Comparison of ENCODE assay signal across 8 cellular contexts in genomic region chr1:225652726-225653462, GRCh38. TPM values are rescaled to one million over a fixed set of nuclear protein-coding genes. Genes with fewer than 3 reads are reported as not detected.
DNase-seq lines count a peak whose midpoint lies in the region; ATAC-seq and TF ChIP-seq lines count a peak whose summit lies in the region.

Gene ENAH (minus strand): TSS chr1:225653123. CDS start chr1:225652690, 433 bp downstream.

- ATAC-seq in GM19328 (IDR thresholded peaks at IDR 0.05; ENCODE audit: unreplicated experiment): no peak

- peak within 1 kb of the TSS; percentile 91 to 95 for H3K9ac ChIP-seq in colonic mucosa (ENCODE audit: low read depth in 2 of 2, low read length in 2 of 2)

- POLR2A ChIA-PET in HEK293T (lab: Yijun Ruan, JAX): interaction anchor here (0.6 to 2.7 kb wide), 39 partner anchors 9 to 226 kb away, joined by 3 to 34 read pairs (median 4); partner anchors contain the start of gene SRP9

- peak within 1 kb of the TSS; percentile 86 for H3K27ac ChIP-seq in colonic mucosa

- intact Hi-C loops in colonic mucosa (cut with DNase I): loop anchor here (5.0 to 10.0 kb wide), 2 partner anchors 119 to 168 kb away; no protein-coding TSS in a partner anchor

- H3K9me3 ChIP-seq in colonic mucosa: no peaks in the 10 kb centered on the region

- peak; percentile 86 for DNase-seq in DMS153 treated with DMSO at 0.1 percent for 48 hours (lab: John Stamatoyannopoulos, UW; ENCODE audit: unreplicated experiment)
- DNase-seq in HEK293T (ENCODE audit: extremely low spot score): peak; percentile 82
- DNase-seq in NCI-H2081 treated with DMSO at 0.1 percent for 48 hours (lab: John Stamatoyannopoulos, UW): peak; percentile 74
- peak; percentile 72 for DNase-seq in colonic mucosa
- peak; percentile 89 for DNase-seq in kidney glomerular epithelial cell (lab: John Stamatoyannopoulos, UW)
- peak; percentile 49 for DNase-seq in stimulated activated CD4-positive, alpha-beta T cell treated with anti-CD3 and anti-CD28 coated beads, Interleukin-12 subunit alpha, Interleukin-12 subunit beta, amount 100 ng/mL, for 4 hours

- no peaks in the 10 kb centered on the region for H3K36me3 ChIP-seq in colonic mucosa

- TF ChIP-seq CTCF in WI38 (IDR thresholded peaks at IDR 0.05; ENCODE audit: low read depth, low read length): no peak
- TF ChIP-seq CTCF in colonic mucosa (IDR thresholded peaks at IDR 0.05): no peak

- no peaks in the 10 kb centered on the region for H3K4me1 ChIP-seq in colonic mucosa

- no peaks in the 10 kb centered on the region for H3K27me3 ChIP-seq in colonic mucosa

- peak within 1 kb of the TSS; percentile 77 for H3K4me3 ChIP-seq in WI38 (ENCODE audit: low read depth, low read length)
- H3K4me3 ChIP-seq in colonic mucosa: peak within 1 kb of the TSS; percentile 85

- CTCF ChIA-PET in HEK293T (lab: Yijun Ruan, JAX): interaction anchor here (0.8 to 1.3 kb wide), 3 partner anchors 111 to 178 kb away, joined by 3 to 4 read pairs (median 4); partner anchors contain the start of gene SRP9

TF ChIP-seq in HEK293T, 16 proteins besides CTCF, POLR2A, EP300 and RAD21:
- TF ChIP-seq L3MBTL2 (conservative IDR thresholded peaks at IDR 0.05): no peak
- no peak; the same call in 1 of the 2 replicates for TF ChIP-seq ARNT (IDR thresholded peaks at IDR 0.05)
- TF ChIP-seq NFRKB (IDR thresholded peaks at IDR 0.05): no peak
- peak; percentile 77; the same call in 1 of the 2 replicates for TF ChIP-seq LEF1 (IDR thresholded peaks at IDR 0.05; ENCODE audit: borderline replicate concordance)
- no peak for TF ChIP-seq BHLHE40 (IDR thresholded peaks at IDR 0.05; ENCODE audit: borderline replicate concordance)
- no peak for TF ChIP-seq ELF4 (IDR thresholded peaks at IDR 0.05)
- no peak for TF ChIP-seq SP1 (IDR thresholded peaks at IDR 0.05)
- no peak for TF ChIP-seq ZNF384 (IDR thresholded peaks at IDR 0.05)
- peak; percentile 82; the same call in 1 of the 2 replicates for TF ChIP-seq FOXM1 (IDR thresholded peaks at IDR 0.05; ENCODE audit: borderline replicate concordance)
- no peak for TF ChIP-seq TARDBP (IDR thresholded peaks at IDR 0.05)
- no peak for TF ChIP-seq HDGF (IDR thresholded peaks at IDR 0.05; ENCODE audit: borderline replicate concordance)
- TF ChIP-seq FOXK2 (IDR thresholded peaks at IDR 0.05): no peak
- TF ChIP-seq PKNOX1 (IDR thresholded peaks at IDR 0.05): no peak
- TF ChIP-seq CTBP1 (IDR thresholded peaks at IDR 0.05; ENCODE audit: borderline replicate concordance): no peak
- TF ChIP-seq SUZ12 (IDR thresholded peaks at IDR 0.05): no peak

RNA-seq across cellular contexts. Expression of gene ENAH, which starts in this region (rescaled TPM):
- total RNA-seq in colonic mucosa: 10 to 100 TPM; 43.5 to 63.7 TPM
